Comparison of ENCODE assay signal across 1 cellular context in the genomic region with DNA sequence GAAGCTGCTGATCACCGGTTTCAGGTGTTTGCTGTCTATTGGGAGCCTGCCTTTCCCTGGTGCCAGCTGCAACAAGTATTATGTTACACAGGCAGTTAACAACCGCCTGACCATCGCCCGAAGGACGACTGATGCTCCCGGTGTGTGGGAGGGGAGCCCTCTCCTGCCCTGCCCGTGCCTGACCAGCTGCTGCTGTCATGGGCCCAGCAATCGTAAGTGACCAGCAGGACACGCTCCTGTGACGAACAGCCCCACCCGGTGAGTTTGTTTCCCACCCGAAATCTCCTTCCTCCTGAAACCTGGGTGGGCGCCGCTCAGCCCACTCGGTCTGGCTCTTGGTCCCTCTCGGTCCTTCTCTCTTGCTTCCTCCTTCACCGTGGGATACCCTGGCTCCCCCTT.
TF ChIP-seq lines count a peak whose summit lies in the region.

No MANE protein-coding gene starts in this region.

TF ChIP-seq in K562, 482 proteins besides CTCF, POLR2A, EP300 and RAD21:
- TF ChIP-seq, protein P1, sequence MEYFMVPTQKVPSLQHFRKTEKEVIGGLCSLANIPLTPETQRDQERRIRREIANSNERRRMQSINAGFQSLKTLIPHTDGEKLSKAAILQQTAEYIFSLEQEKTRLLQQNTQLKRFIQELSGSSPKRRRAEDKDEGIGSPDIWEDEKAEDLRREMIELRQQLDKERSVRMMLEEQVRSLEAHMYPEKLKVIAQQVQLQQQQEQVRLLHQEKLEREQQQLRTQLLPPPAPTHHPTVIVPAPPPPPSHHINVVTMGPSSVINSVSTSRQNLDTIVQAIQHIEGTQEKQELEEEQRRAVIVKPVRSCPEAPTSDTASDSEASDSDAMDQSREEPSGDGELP (CRISPR knock-in tag; IDR thresholded peaks at IDR 0.05; ENCODE audit: borderline replicate concordance): peak; percentile 50; the same call in 1 of the 2 replicates
- TF ChIP-seq ZNF644 (tag; IDR thresholded peaks at IDR 0.05; ENCODE audit: low read depth) (no peak), TEAD1 (CRISPR knock-in tag; IDR thresholded peaks at IDR 0.05) (no peak), MYC (IDR thresholded peaks at IDR 0.05; ENCODE audit: low read depth, low read length) (no peak), MYC (CRISPR knock-in tag; IDR thresholded peaks at IDR 0.05; ENCODE audit: borderline replicate concordance, low read depth) (no peak), NFE2 (IDR thresholded peaks at IDR 0.05; ENCODE audit: low read depth) (no peak), BHLHE40 (IDR thresholded peaks at IDR 0.05; ENCODE audit: low read length) (peak; percentile 78), ZNF274 (IDR thresholded peaks at IDR 0.05; ENCODE audit: borderline replicate concordance, low read depth, low read length) (no peak), NRF1 (conservative IDR thresholded peaks at IDR 0.05 in 1 of 2, IDR thresholded peaks at IDR 0.05 in 1 of 2) (no peak), ZNF212 (CRISPR knock-in tag; IDR thresholded peaks at IDR 0.05) (no peak), ZNF12 (CRISPR knock-in tag; IDR thresholded peaks at IDR 0.05) (peak; percentile 84; the same call in 1 of the 2 replicates), RBM22 (IDR thresholded peaks at IDR 0.05; ENCODE audit: low read depth, low read length, poor library complexity, severe bottlenecking) (no peak), CSDE1 (IDR thresholded peaks at IDR 0.05) (no peak), ARHGAP35 (IDR thresholded peaks at IDR 0.05; ENCODE audit: partially characterized antibody) (no peak), ZNF830 (CRISPR knock-in tag; IDR thresholded peaks at IDR 0.05) (no peak), HMGN3 (IDR thresholded peaks at IDR 0.05; ENCODE audit: borderline replicate concordance, extremely low read depth, insufficient read length, low read depth, low read length) (peak; percentile 8), HDAC8 (tag; IDR thresholded peaks at IDR 0.05) (no peak), CBX2 (IDR thresholded peaks at IDR 0.05; ENCODE audit: insufficient read depth, low read length, poor library complexity, severe bottlenecking) (no peak), KLF13 (tag; IDR thresholded peaks at IDR 0.05; ENCODE audit: borderline replicate concordance, low read depth) (no peak), CAMTA2 (CRISPR knock-in tag; conservative IDR thresholded peaks at IDR 0.05) (no peak), NFXL1 (CRISPR knock-in tag; IDR thresholded peaks at IDR 0.05) (no peak), RHOXF2B (CRISPR knock-in tag; conservative IDR thresholded peaks at IDR 0.05) (no peak), ZBTB17 (CRISPR knock-in tag; IDR thresholded peaks at IDR 0.05) (no peak), ELF4 (CRISPR knock-in tag; IDR thresholded peaks at IDR 0.05) (no peak), SRSF1 (IDR thresholded peaks at IDR 0.05; ENCODE audit: low read depth, low read length) (no peak), NCOA6 (IDR thresholded peaks at IDR 0.05) (no peak), GABPB1 (CRISPR knock-in tag; IDR thresholded peaks at IDR 0.05) (no peak), MEF2A (IDR thresholded peaks at IDR 0.05; ENCODE audit: control insufficient read depth, low read depth, low read length) (no peak)
- TF ChIP-seq, protein P2, sequence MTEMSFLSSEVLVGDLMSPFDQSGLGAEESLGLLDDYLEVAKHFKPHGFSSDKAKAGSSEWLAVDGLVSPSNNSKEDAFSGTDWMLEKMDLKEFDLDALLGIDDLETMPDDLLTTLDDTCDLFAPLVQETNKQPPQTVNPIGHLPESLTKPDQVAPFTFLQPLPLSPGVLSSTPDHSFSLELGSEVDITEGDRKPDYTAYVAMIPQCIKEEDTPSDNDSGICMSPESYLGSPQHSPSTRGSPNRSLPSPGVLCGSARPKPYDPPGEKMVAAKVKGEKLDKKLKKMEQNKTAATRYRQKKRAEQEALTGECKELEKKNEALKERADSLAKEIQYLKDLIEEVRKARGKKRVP (CRISPR knock-in tag; IDR thresholded peaks at IDR 0.05): no peak
- TF ChIP-seq, protein P3, sequence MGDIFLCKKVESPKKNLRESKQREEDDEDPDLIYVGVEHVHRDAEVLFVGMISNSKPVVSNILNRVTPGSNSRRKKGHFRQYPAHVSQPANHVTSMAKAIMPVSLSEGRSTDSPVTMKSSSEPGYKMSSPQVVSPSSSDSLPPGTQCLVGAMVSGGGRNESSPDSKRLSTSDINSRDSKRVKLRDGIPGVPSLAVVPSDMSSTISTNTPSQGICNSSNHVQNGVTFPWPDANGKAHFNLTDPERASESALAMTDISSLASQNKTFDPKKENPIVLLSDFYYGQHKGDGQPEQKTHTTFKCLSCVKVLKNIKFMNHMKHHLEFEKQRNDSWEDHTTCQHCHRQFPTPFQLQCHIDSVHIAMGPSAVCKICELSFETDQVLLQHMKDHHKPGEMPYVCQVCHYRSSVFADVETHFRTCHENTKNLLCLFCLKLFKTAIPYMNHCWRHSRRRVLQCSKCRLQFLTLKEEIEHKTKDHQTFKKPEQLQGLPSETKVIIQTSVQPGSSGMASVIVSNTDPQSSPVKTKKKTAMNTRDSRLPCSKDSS (IDR thresholded peaks at IDR 0.05; ENCODE audit: low read depth, partially characterized antibody): no peak
- TF ChIP-seq, protein P4, sequence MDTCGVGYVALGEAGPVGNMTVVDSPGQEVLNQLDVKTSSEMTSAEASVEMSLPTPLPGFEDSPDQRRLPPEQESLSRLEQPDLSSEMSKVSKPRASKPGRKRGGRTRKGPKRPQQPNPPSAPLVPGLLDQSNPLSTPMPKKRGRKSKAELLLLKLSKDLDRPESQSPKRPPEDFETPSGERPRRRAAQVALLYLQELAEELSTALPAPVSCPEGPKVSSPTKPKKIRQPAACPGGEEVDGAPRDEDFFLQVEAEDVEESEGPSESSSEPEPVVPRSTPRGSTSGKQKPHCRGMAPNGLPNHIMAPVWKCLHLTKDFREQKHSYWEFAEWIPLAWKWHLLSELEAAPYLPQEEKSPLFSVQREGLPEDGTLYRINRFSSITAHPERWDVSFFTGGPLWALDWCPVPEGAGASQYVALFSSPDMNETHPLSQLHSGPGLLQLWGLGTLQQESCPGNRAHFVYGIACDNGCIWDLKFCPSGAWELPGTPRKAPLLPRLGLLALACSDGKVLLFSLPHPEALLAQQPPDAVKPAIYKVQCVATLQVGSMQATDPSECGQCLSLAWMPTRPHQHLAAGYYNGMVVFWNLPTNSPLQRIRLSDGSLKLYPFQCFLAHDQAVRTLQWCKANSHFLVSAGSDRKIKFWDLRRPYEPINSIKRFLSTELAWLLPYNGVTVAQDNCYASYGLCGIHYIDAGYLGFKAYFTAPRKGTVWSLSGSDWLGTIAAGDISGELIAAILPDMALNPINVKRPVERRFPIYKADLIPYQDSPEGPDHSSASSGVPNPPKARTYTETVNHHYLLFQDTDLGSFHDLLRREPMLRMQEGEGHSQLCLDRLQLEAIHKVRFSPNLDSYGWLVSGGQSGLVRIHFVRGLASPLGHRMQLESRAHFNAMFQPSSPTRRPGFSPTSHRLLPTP (IDR thresholded peaks at IDR 0.05; ENCODE audit: borderline replicate concordance, extremely low read depth, insufficient read length): no peak
- TF ChIP-seq, protein P5, sequence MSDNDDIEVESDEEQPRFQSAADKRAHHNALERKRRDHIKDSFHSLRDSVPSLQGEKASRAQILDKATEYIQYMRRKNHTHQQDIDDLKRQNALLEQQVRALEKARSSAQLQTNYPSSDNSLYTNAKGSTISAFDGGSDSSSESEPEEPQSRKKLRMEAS (CRISPR knock-in tag; IDR thresholded peaks at IDR 0.05): no peak
- TF ChIP-seq, protein P6, sequence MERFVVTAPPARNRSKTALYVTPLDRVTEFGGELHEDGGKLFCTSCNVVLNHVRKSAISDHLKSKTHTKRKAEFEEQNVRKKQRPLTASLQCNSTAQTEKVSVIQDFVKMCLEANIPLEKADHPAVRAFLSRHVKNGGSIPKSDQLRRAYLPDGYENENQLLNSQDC (CRISPR knock-in tag; IDR thresholded peaks at IDR 0.05): no peak
